17 cellular contexts compared by ENCODE assay signal in genomic region chr1:23628951-23629387, GRCh38.
DNase-seq lines count a peak whose midpoint lies in the region; ATAC-seq and TF ChIP-seq lines count a peak whose summit lies in the region.
"Had no signal": no experiment of that assay in that cellular context is flagged by ENCODE, and none has a peak within 500 bp of the region (broad histone marks: within the 10 kb centered on the region; RNA-seq: fewer than 3 reads in every experiment).

No MANE protein-coding gene starts in this region.

- H3K79me2 ChIP-seq in OCI-LY7 (ENCODE audit: insufficient read depth, low read depth, low read length) = peaks cover 25% of the 10 kb centered on the region; the same call in 1 of the 2 replicates

- no peak for ATAC-seq in stimulated activated naive CD8-positive, alpha-beta T cell treated with anti-CD3 and anti-CD28 coated beads, Interleukin-15, Interleukin-2, amounts not matched to agents 100 U/mL and 50 U/mL, for 24 hours
- ATAC-seq in gastroesophageal sphincter = no peak
- ATAC-seq: Right ventricle myocardium inferior had no signal

- H3K27me3 ChIP-seq in gastroesophageal sphincter = no peaks in the 10 kb centered on the region
- H3K27me3 ChIP-seq: breast epithelium had no signal

- H3K4me1 Mint-ChIP-seq in stimulated activated naive CD8-positive, alpha-beta T cell treated with anti-CD3 and anti-CD28 coated beads, Interleukin-15, Interleukin-2, amounts not matched to agents 100 ng/mL and 50 ng/mL, for 24 hours (ENCODE audit: low read depth) = peaks cover 60% of the 10 kb centered on the region

- POLR2A ChIA-PET in OCI-LY7 (lab: Charles Lee) = interaction anchor here (0.9 to 3.8 kb wide), 7 partner anchors 9 to 100 kb away, joined by 3 to 37 read pairs (median 4); partner anchors contain the start of gene E2F2

- H3K27me3 Mint-ChIP-seq in stimulated activated naive CD8-positive, alpha-beta T cell treated with anti-CD3 and anti-CD28 coated beads, Interleukin-15, Interleukin-2, amounts not matched to agents 100 ng/mL and 50 ng/mL, for 24 hours = no peaks in the 10 kb centered on the region

- H3K36me3 ChIP-seq in OCI-LY7 (ENCODE audit: insufficient read depth, low read length) (peaks cover 7% of the 10 kb centered on the region), gastroesophageal sphincter (no peaks in the 10 kb centered on the region)
- H3K36me3 ChIP-seq: breast epithelium had no signal

- H3K27ac ChIP-seq in OCI-LY7 (ENCODE audit: low read depth, low read length, poor library complexity, severe bottlenecking) = peak overlapping the region; percentile 99
- H3K27ac ChIP-seq in gastroesophageal sphincter = no peak overlapping the region
- H3K27ac ChIP-seq: breast epithelium had no signal

- no peaks in the 10 kb centered on the region for H3K36me3 Mint-ChIP-seq in stimulated activated naive CD8-positive, alpha-beta T cell treated with anti-CD3 and anti-CD28 coated beads, Interleukin-15, Interleukin-2, amounts not matched to agents 100 ng/mL and 50 ng/mL, for 24 hours (ENCODE audit: low read depth)

- peak overlapping the region; percentile 60 for H3K4me2 ChIP-seq in OCI-LY7 (ENCODE audit: low read length)

- WGBS in gastroesophageal sphincter (ENCODE audit: low coverage in 1 of 2), 2 donors = 67 to 75% methylated on average over 5 to 7 of the region's 8 CpGs

- H3K27ac Mint-ChIP-seq in stimulated activated naive CD8-positive, alpha-beta T cell treated with anti-CD3 and anti-CD28 coated beads, Interleukin-15, Interleukin-2, amounts not matched to agents 100 ng/mL and 50 ng/mL, for 24 hours = peak overlapping the region; percentile 81

- DNase-seq in stimulated activated naive CD8-positive, alpha-beta T cell treated with anti-CD3 and anti-CD28 coated beads, Interleukin-15, Interleukin-2, amounts not matched to agents 100 U/mL and 50 U/mL, for 24 hours = no peak
- peak; percentile 78 for DNase-seq in OCI-LY7 (ENCODE audit: low spot score)
- peak; percentile 47 for DNase-seq in germinal center (ENCODE audit: low spot score)
- DNase-seq in activated effector memory CD4-positive, alpha-beta T cell treated with Interleukin-2 at 50 U/mL for 16 hours = no peak
- no peak for DNase-seq in DMS153 (lab: John Stamatoyannopoulos, UW)
- DNase-seq: activated CD4-positive, alpha-beta T cell treated with anti-CD3 and anti-CD28 coated beads, Interleukin-2, amount 50 U/mL, for 4 hours; AML-193; DMS79 treated with DMSO at 0.1 percent for 48 hours; hippocampal formation; NCI-H146; NCI-H226; NK-92 treated with Interleukin-12 subunit alpha and Interleukin-12 subunit beta, amount 100 ng/mL, for 24 hours; T1000 had no signal

- TF ChIP-seq POLR2A in gastroesophageal sphincter (IDR thresholded peaks at IDR 0.05) = no peak

- TF ChIP-seq CTCF in OCI-LY7 (conservative IDR thresholded peaks at IDR 0.05; ENCODE audit: low read length) = no peak
- TF ChIP-seq CTCF in gastroesophageal sphincter (IDR thresholded peaks at IDR 0.05) = no peak

- BruUV-seq in OCI-LY7 (replicated peaks; lab: Mats Ljungman, UMichigan) = no TSS peak

- H3K9me3 ChIP-seq in OCI-LY7 (ENCODE audit: low read length) (no peaks in the 10 kb centered on the region), gastroesophageal sphincter (no peaks in the 10 kb centered on the region)
- H3K9me3 ChIP-seq: breast epithelium had no signal

- peak overlapping the region; percentile 54 for H3K4me3 ChIP-seq in OCI-LY7 (ENCODE audit: low read depth, low read length, poor library complexity, severe bottlenecking)
- H3K4me3 ChIP-seq in gastroesophageal sphincter = no peak overlapping the region
- H3K4me3 ChIP-seq: breast epithelium had no signal

- H3K4me3 Mint-ChIP-seq in stimulated activated naive CD8-positive, alpha-beta T cell treated with anti-CD3 and anti-CD28 coated beads, Interleukin-15, Interleukin-2, amounts not matched to agents 100 ng/mL and 50 ng/mL, for 24 hours = peak overlapping the region; percentile 12

- peaks cover 8% of the 10 kb centered on the region for H3K9me3 Mint-ChIP-seq in stimulated activated naive CD8-positive, alpha-beta T cell treated with anti-CD3 and anti-CD28 coated beads, Interleukin-15, Interleukin-2, amounts not matched to agents 100 ng/mL and 50 ng/mL, for 24 hours

- H3K9me2 ChIP-seq in OCI-LY7 (ENCODE audit: insufficient read depth, low read length) = no peaks in the 10 kb centered on the region

- intact Hi-C loops in OCI-LY7 (cut with micrococcal nuclease; ENCODE audit: unreplicated experiment) = no loop called here

- no peaks in the 10 kb centered on the region for H4K20me1 ChIP-seq in OCI-LY7 (ENCODE audit: insufficient read depth, low read length)

- no peak for TF ChIP-seq EP300 in gastroesophageal sphincter (IDR thresholded peaks at IDR 0.05)

- CTCF ChIA-PET in OCI-LY7 (lab: Charles Lee; ENCODE audit: unreplicated experiment) = interaction anchor here (0.5 to 1.1 kb wide), 2 partner anchors 17 kb away, joined by 3 to 7 read pairs; no protein-coding TSS in a partner anchor

- peaks cover 93% of the 10 kb centered on the region for H3K4me1 ChIP-seq in OCI-LY7 (ENCODE audit: insufficient read depth, low read length, poor library complexity, severe bottlenecking)
- no peaks in the 10 kb centered on the region for H3K4me1 ChIP-seq in gastroesophageal sphincter
- H3K4me1 ChIP-seq: breast epithelium had no signal

- H2AFZ ChIP-seq in OCI-LY7 (ENCODE audit: low read length) = no peak overlapping the region

Comparison
In these comparisons a context has a peak if more than half of its experiments do, and no peak if none do; other contexts are left out.
1. DNase-seq: peak in OCI-LY7 (single experiment) and germinal center (single experiment); none in stimulated activated naive CD8-positive, alpha-beta T cell treated with anti-CD3 and anti-CD28 coated beads, Interleukin-15, Interleukin-2, amounts not matched to agents 100 U/mL and 50 U/mL, for 24 hours (single experiment), activated effector memory CD4-positive, alpha-beta T cell treated with Interleukin-2 at 50 U/mL for 16 hours (single experiment) and DMS153 (single experiment).